9 cellular contexts compared by ENCODE assay signal in the genomic region with DNA sequence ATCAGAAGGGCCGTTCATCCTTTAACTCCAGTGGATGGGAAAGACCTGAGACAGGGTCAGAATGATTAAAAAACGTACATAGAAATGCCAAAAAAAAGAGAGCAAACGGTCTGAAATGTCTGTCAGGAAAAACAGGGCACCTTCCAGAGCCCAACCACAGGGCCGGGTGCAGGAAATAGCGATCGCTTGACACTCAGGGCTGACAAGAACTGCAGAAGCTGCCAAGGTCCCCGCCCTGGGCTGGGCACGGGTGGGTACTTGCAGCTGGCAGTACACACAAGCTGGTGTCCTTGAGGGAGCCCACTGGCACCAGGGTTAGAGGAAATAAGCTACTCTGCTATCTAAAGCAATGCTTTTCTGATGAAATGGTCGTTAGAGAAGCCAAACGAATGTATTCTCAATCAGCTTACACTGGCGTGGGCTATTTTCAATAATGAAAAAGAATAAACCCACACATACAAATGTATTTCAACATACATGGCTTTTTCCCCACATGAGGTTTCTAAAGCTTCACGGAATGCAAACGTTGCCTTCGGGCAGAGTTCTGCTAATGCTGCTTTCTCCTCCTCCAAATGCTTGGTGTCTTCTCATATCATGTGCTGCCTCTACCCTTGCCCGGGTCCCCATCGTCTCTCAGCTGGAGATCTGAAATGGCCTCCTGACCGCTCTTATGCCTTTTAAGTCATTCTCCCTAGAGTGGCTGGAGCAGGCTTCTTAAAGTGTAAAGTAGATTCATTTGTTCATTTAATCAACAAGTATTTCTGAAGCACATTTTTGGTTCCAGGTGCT. TPM values are rescaled to one million over a fixed set of nuclear protein-coding genes. Genes with fewer than 3 reads are reported as not detected.
DNase-seq lines count a peak whose midpoint lies in the region; ATAC-seq and TF ChIP-seq lines count a peak whose summit lies in the region.
"Had no signal": no experiment of that assay in that cellular context is flagged by ENCODE, and none has a peak within 500 bp of the region (broad histone marks: within the 10 kb centered on the region; RNA-seq: fewer than 3 reads in every experiment).

No MANE protein-coding gene starts in this region.

- H2BK12ac ChIP-seq in mesenchymal stem cell (ENCODE audit: low read length in 2 of 2), result no peak overlapping the region

- TF ChIP-seq CTCF in heart right ventricle (IDR thresholded peaks at IDR 0.05) (no peak), spleen (IDR thresholded peaks at IDR 0.05 in 8 of 11, conservative IDR thresholded peaks at IDR 0.05 in 3 of 11) (no peak)

- no peak overlapping the region for H4K91ac ChIP-seq in mesenchymal stem cell (ENCODE audit: low read length)

- H2AK5ac ChIP-seq in mesenchymal stem cell (ENCODE audit: low read length, severe bottlenecking), result no peak overlapping the region

- H2BK15ac ChIP-seq in mesenchymal stem cell (ENCODE audit: low read depth, poor library complexity, severe bottlenecking), result no peak overlapping the region

- H2BK120ac ChIP-seq in mesenchymal stem cell (ENCODE audit: low read depth, low read length), result no peak overlapping the region

- peak overlapping the region in 5 of 10 donors; percentile 14 to 30 (median 15) for H3K4me3 ChIP-seq in heart right ventricle
- peak overlapping the region in 3 of 8 donors; percentile 1 to 26 (median 4) for H3K4me3 ChIP-seq in spleen
- no peak overlapping the region for H3K4me3 ChIP-seq in mesenchymal stem cell (ENCODE audit: insufficient read depth in 1 of 2, low read depth in 1 of 2, low read length in 2 of 2)

- intact Hi-C loops in heart right ventricle (cut with DNase I), result loop anchor here in 1 of 10 donors (2.0 kb wide), 1 partner anchor 14 kb away; no protein-coding TSS in a partner anchor
- intact Hi-C loops in spleen (cut with DNase I; ENCODE audit: low total_unique reads), result no loop called here

- H3K4ac ChIP-seq in mesenchymal stem cell (ENCODE audit: low read depth in 1 of 2, low read length in 2 of 2), result no peak overlapping the region

- TF ChIP-seq POLR2A in spleen (IDR thresholded peaks at IDR 0.05), result no peak

- no peak overlapping the region for H2BK5ac ChIP-seq in mesenchymal stem cell (ENCODE audit: low read depth, low read length, poor library complexity, severe bottlenecking)

- peak; percentile 11 to 15 for DNase-seq in activated CD4-positive, alpha-beta T cell treated with anti-CD3 and anti-CD28 coated beads, Interleukin-2, amount 50 U/mL, for 48 hours
- DNase-seq in heart right ventricle, result peak; percentile 82 to 84
- peak; percentile 95 for DNase-seq in spleen
- no peak for DNase-seq in cerebellar cortex (ENCODE audit: low spot score)
- DNase-seq in mesenchymal stem cell, result no peak
- DNase-seq: KBM-7 had no signal

- ATAC-seq in GM18498 (IDR thresholded peaks at IDR 0.05; ENCODE audit: unreplicated experiment), result peak; percentile 25
- ATAC-seq in heart right ventricle, result peak; percentile 89 to 97 (median 94)
- ATAC-seq in HG02798 (IDR thresholded peaks at IDR 0.05; ENCODE audit: poor library complexity, unreplicated experiment), result no peak
- no peak for ATAC-seq in HG03460 (IDR thresholded peaks at IDR 0.05; ENCODE audit: unreplicated experiment)

- H4K8ac ChIP-seq in mesenchymal stem cell (ENCODE audit: low read length), result no peak overlapping the region

- no peak overlapping the region for H3K14ac ChIP-seq in mesenchymal stem cell (ENCODE audit: low read length in 2 of 2)

- no peak overlapping the region for H3K9ac ChIP-seq in mesenchymal stem cell (ENCODE audit: low read length)

- WGBS in heart right ventricle, 2 donors, result 34 to 43% methylated on average over 17 of the region's 17 CpGs
- 22 to 31% (median 24%) methylated on average over 17 of the region's 17 CpGs for WGBS in spleen, 5 donors
- WGBS in mesenchymal stem cell, result 83% methylated on average over 16 of the region's 17 CpGs

- H3K9me3 ChIP-seq in heart right ventricle (no peaks in the 10 kb centered on the region), spleen (no peaks in the 10 kb centered on the region), mesenchymal stem cell (ENCODE audit: control insufficient read depth, low read length) (no peaks in the 10 kb centered on the region)

- no peaks in the 10 kb centered on the region for H3K79me1 ChIP-seq in mesenchymal stem cell (replicated peaks; ENCODE audit: low read length, poor library complexity, severe bottlenecking)

- no peak overlapping the region for H3K18ac ChIP-seq in mesenchymal stem cell (ENCODE audit: low read depth in 1 of 2, low read length in 2 of 2)

- H3K36me3 ChIP-seq in heart right ventricle (no peaks in the 10 kb centered on the region), spleen (no peaks in the 10 kb centered on the region), mesenchymal stem cell (ENCODE audit: control insufficient read depth in 1 of 2, insufficient read depth in 2 of 2, low read depth in 1 of 2, low read length in 2 of 2) (no peaks in the 10 kb centered on the region)

- H3K4me1 ChIP-seq in heart right ventricle, result peaks cover 0 to 52% (median 31%) of the 10 kb centered on the region in 9 donors
- peaks cover 26 to 59% (median 44%) of the 10 kb centered on the region in 6 donors for H3K4me1 ChIP-seq in spleen
- H3K4me1 ChIP-seq in mesenchymal stem cell (ENCODE audit: control insufficient read depth, insufficient read depth, low read depth, low read length), result no peaks in the 10 kb centered on the region

- no peak overlapping the region for H3K4me2 ChIP-seq in mesenchymal stem cell (ENCODE audit: low read length, poor library complexity, severe bottlenecking)

- H2AFZ ChIP-seq in mesenchymal stem cell (ENCODE audit: low read depth, low read length), result no peak overlapping the region

- H3K23ac ChIP-seq in mesenchymal stem cell (ENCODE audit: low read length in 2 of 2), result no peak overlapping the region

- no peaks in the 10 kb centered on the region for H3K27me3 ChIP-seq in heart right ventricle
- H3K27me3 ChIP-seq in spleen (replicated peaks in 1 of 7), result no peaks in the 10 kb centered on the region
- no peaks in the 10 kb centered on the region for H3K27me3 ChIP-seq in mesenchymal stem cell (ENCODE audit: control insufficient read depth in 1 of 2, insufficient read depth in 1 of 2, low read length in 2 of 2)

- peak overlapping the region; percentile 30 to 89 (median 76) for H3K27ac ChIP-seq in heart right ventricle
- H3K27ac ChIP-seq in spleen, result peak overlapping the region; percentile 48 to 78 (median 74)
- no peak overlapping the region for H3K27ac ChIP-seq in mesenchymal stem cell (ENCODE audit: low read length, poor library complexity, severe bottlenecking)

RNA-seq across cellular contexts. Expression of a gene that starts 15.5 kb away (rescaled TPM):
- total RNA-seq in heart right ventricle, result 10 to 100 TPM in 9 of 10 donors, 1 to 10 TPM in 1; 9.5 to 31.0 (median 17.7) TPM
- polyA plus RNA-seq in heart right ventricle, result 1 to 10 TPM; 4.1 to 7.8 TPM
- total RNA-seq in spleen, result 100 to 1,000 TPM in 6 of 7 donors, 10 to 100 TPM in 1; 75.2 to 143 (median 128) TPM
- 10 to 100 TPM in 1 of 3 donors, 1 to 10 TPM in 2; 8.1 to 17.5 (median 9.8) TPM for polyA plus RNA-seq in spleen
- 3.9 TPM for polyA plus RNA-seq in mesenchymal stem cell (2013, experiment 1 of 2)
- polyA plus RNA-seq in mesenchymal stem cell (2013, experiment 2 of 2), result 4.2 TPM

Comparison
In these comparisons a context has a peak if more than half of its experiments do, and no peak if none do; other contexts are left out.
1. ATAC-seq: peak in GM18498 (single experiment) and heart right ventricle (8 of 8); none in HG02798 (single experiment) and HG03460 (single experiment).
2. DNase-seq: peak in activated CD4-positive, alpha-beta T cell treated with anti-CD3 and anti-CD28 coated beads, Interleukin-2, amount 50 U/mL, for 48 hours (2 of 2), heart right ventricle (2 of 2) and spleen (single experiment); none in cerebellar cortex (single experiment) and mesenchymal stem cell (single experiment).